In genomic region chr12:53299101-53299453, GRCh38 we compare ENCODE assay signal across 8 cellular contexts. TPM values are rescaled to one million over a fixed set of nuclear protein-coding genes. Genes with fewer than 3 reads are reported as not detected.
DNase-seq lines count a peak whose midpoint lies in the region; ATAC-seq and TF ChIP-seq lines count a peak whose summit lies in the region.

No MANE protein-coding gene starts in this region.

- H4K20me1 ChIP-seq in neural progenitor cell (ENCODE audit: low read depth): peaks cover 3% of the 10 kb centered on the region

- H3K4me1 ChIP-seq in HUES64 (ENCODE audit: insufficient read depth, low read length) (no peaks in the 10 kb centered on the region; the same call in 1 of the 2 replicates), esophagus (ENCODE audit: control insufficient read depth in 2 of 2, insufficient read depth in 2 of 2, low read length in 1 of 2) (peaks cover 0 to 12% of the 10 kb centered on the region in 2 donors), neural progenitor cell (peaks cover 19% of the 10 kb centered on the region)

- ATAC-seq in HG03196 (IDR thresholded peaks at IDR 0.05; ENCODE audit: unreplicated experiment): no peak
- ATAC-seq in HG03432 (IDR thresholded peaks at IDR 0.05; ENCODE audit: unreplicated experiment): no peak

- CTCF ChIA-PET in AG04450 (lab: Charles Lee): interaction anchor here (0.6 to 16.4 kb wide), 4 partner anchors 23 to 341 kb away, joined by 4 to 183 read pairs (median 42); partner anchors contain the start of gene AAAS

- peaks cover 52% of the 10 kb centered on the region for H3K36me3 ChIP-seq in HUES64 (ENCODE audit: insufficient read depth, low read length)
- H3K36me3 ChIP-seq in esophagus (ENCODE audit: control insufficient read depth in 2 of 2, insufficient read depth in 2 of 2, low read length in 1 of 2): peaks cover 6 to 12% of the 10 kb centered on the region in 2 donors
- H3K36me3 ChIP-seq in neural progenitor cell: peaks cover 4% of the 10 kb centered on the region

- TF ChIP-seq CTCF in AG04450 (IDR thresholded peaks at IDR 0.05; ENCODE audit: low read depth, low read length) (no peak), neural progenitor cell (IDR thresholded peaks at IDR 0.05) (no peak)

- H3K4me3 Mint-ChIP-seq in neural progenitor cell: peak overlapping the region; percentile 99

- no peak overlapping the region for H2AFZ ChIP-seq in neural progenitor cell (replicated peaks)

- H3K4me1 Mint-ChIP-seq in neural progenitor cell: peaks cover 50% of the 10 kb centered on the region

- no peaks in the 10 kb centered on the region for H3K27me3 ChIP-seq in AG04450 (ENCODE audit: control insufficient read depth, insufficient read depth, low read length)
- no peaks in the 10 kb centered on the region for H3K27me3 ChIP-seq in HUES64 (ENCODE audit: insufficient read depth, low read length)
- H3K27me3 ChIP-seq in esophagus (ENCODE audit: control insufficient read depth in 1 of 2, insufficient read depth in 2 of 2, low read length in 2 of 2): no peaks in the 10 kb centered on the region
- no peaks in the 10 kb centered on the region for H3K27me3 ChIP-seq in neural progenitor cell

- H3K4me2 ChIP-seq in neural progenitor cell: peak overlapping the region; percentile 89

- H3K27me3 Mint-ChIP-seq in neural progenitor cell (ENCODE audit: insufficient read depth, low read depth): peaks cover 11% of the 10 kb centered on the region

- no peaks in the 10 kb centered on the region; the same call in 1 of the 2 replicates for H3K9me3 ChIP-seq in AG04450 (ENCODE audit: control insufficient read depth, insufficient read depth, low read length)
- no peaks in the 10 kb centered on the region for H3K9me3 ChIP-seq in HUES64 (ENCODE audit: insufficient read depth, low read depth, low read length)
- no peaks in the 10 kb centered on the region for H3K9me3 ChIP-seq in esophagus (ENCODE audit: control insufficient read depth in 2 of 2, insufficient read depth in 1 of 2, low read depth in 1 of 2, low read length in 1 of 2)
- no peaks in the 10 kb centered on the region for H3K9me3 ChIP-seq in neural progenitor cell (ENCODE audit: low read depth)

- peaks cover 26% of the 10 kb centered on the region for H3K36me3 Mint-ChIP-seq in neural progenitor cell

- 88% methylated on average over 5 of the region's 5 CpGs for WGBS in HUES64
- 41 to 53% methylated on average over 5 of the region's 5 CpGs for WGBS in esophagus, 2 donors

- no peak overlapping the region for H3K27ac Mint-ChIP-seq in neural progenitor cell

- H3K9me3 Mint-ChIP-seq in neural progenitor cell: no peaks in the 10 kb centered on the region

- H3K27ac ChIP-seq in AG04450 (ENCODE audit: low read depth, low read length): peak overlapping the region; percentile 96
- H3K27ac ChIP-seq in HUES64 (ENCODE audit: low read depth, low read length): peak overlapping the region; percentile 75; the same call in 1 of the 2 replicates
- H3K27ac ChIP-seq in esophagus (ENCODE audit: low read depth in 2 of 2, low read length in 1 of 2): peak overlapping the region; percentile 60 to 87
- H3K27ac ChIP-seq in neural progenitor cell: no peak overlapping the region

- POLR2A ChIA-PET in AG04450 (lab: Yijun Ruan, JAX): interaction anchor here (0.7 to 1.4 kb wide), 9 partner anchors 8 to 205 kb away, joined by 3 to 6 read pairs (median 4); partner anchors contain the start of genes AAAS and SP1

- peak overlapping the region; percentile 92 for H3K4me3 ChIP-seq in AG04450 (ENCODE audit: low read depth, low read length)
- H3K4me3 ChIP-seq in HUES64 (ENCODE audit: low read length): peak overlapping the region; percentile 86
- H3K4me3 ChIP-seq in esophagus (ENCODE audit: low read depth in 1 of 2, low read length in 2 of 2): peak overlapping the region in 1 of 2 donors; percentile 87
- peak overlapping the region; percentile 85 for H3K4me3 ChIP-seq in neural progenitor cell

- DNase-seq in AG04450 (ENCODE audit: low read depth, low spot score): no peak
- DNase-seq in activated CD4-positive, CD25-positive, alpha-beta regulatory T cell treated with anti-CD3 and anti-CD28 coated beads, Interleukin-2, amount 50 U/mL, for 72 hours: peak; percentile 38
- no peak for DNase-seq in neural progenitor cell (ENCODE audit: low spot score)
- no peak for DNase-seq in anterior cingulate cortex (lab: John Stamatoyannopoulos, UW)

- H3K79me2 ChIP-seq in neural progenitor cell (ENCODE audit: low read depth): peaks cover 60% of the 10 kb centered on the region

- H3K9ac ChIP-seq in HUES64 (ENCODE audit: low read depth, low read length) (no peak overlapping the region), neural progenitor cell (no peak overlapping the region)

- peaks cover 55% of the 10 kb centered on the region for H3F3A ChIP-seq in neural progenitor cell (ENCODE audit: low read depth)

RNA-seq across cellular contexts. Expression of gene MYG1, which starts 0.4 kb away (rescaled TPM):
- polyA plus RNA-seq in AG04450 (2011; rRNA removed) (47.8 and 63.2 TPM in 2 replicates), esophagus (10 to 100 TPM; 41.8 to 75.0 TPM)
- 42.8 and 48.7 TPM in 2 replicates for polyA minus RNA-seq in AG04450 (2011; rRNA and poly(A)+ RNA removed)
- polyA plus RNA-seq in HUES64 (2013, experiment 1 of 2): 60.0 TPM
- polyA plus RNA-seq in HUES64 (2013, experiment 2 of 2): 63.1 TPM
- total RNA-seq in neural progenitor cell (ENCODE audit: low replicate concordance): 48.8 and 55.7 TPM in 2 replicates

RNA-seq across cellular contexts. Expression of gene PFDN5, which starts 3.7 kb away (rescaled TPM):
- 970 and 991 TPM in 2 replicates for polyA plus RNA-seq in AG04450 (2011; rRNA removed)
- polyA minus RNA-seq in AG04450 (2011; rRNA and poly(A)+ RNA removed): 207 and 211 TPM in 2 replicates
- polyA plus RNA-seq in HUES64 (2013, experiment 1 of 2): 364 TPM
- 381 TPM for polyA plus RNA-seq in HUES64 (2013, experiment 2 of 2)
- polyA plus RNA-seq in esophagus: 100 to 1,000 TPM; 612 to 762 TPM
- 425 and 443 TPM in 2 replicates for total RNA-seq in neural progenitor cell (ENCODE audit: low replicate concordance)

RNA-seq across cellular contexts. Expression of gene AAAS, which starts 22.3 kb away (rescaled TPM):
- 40.0 and 46.7 TPM in 2 replicates for polyA plus RNA-seq in AG04450 (2011; rRNA removed)
- polyA minus RNA-seq in AG04450 (2011; rRNA and poly(A)+ RNA removed): 47.7 and 56.2 TPM in 2 replicates
- polyA plus RNA-seq in HUES64 (2013, experiment 1 of 2): 48.4 TPM
- 52.7 TPM for polyA plus RNA-seq in HUES64 (2013, experiment 2 of 2)
- 10 to 100 TPM; 31.4 to 41.2 TPM for polyA plus RNA-seq in esophagus
- total RNA-seq in neural progenitor cell (ENCODE audit: low replicate concordance): 51.0 and 105 TPM in 2 replicates

RNA-seq across cellular contexts. Expression of gene ESPL1, which starts 31.0 kb away (rescaled TPM):
- polyA plus RNA-seq in AG04450 (2011; rRNA removed) (1.6 and 2.1 TPM in 2 replicates), esophagus (10 to 100 TPM; 43.8 to 66.1 TPM)
- polyA minus RNA-seq in AG04450 (2011; rRNA and poly(A)+ RNA removed): 3.0 and 3.6 TPM in 2 replicates
- 20.0 TPM for polyA plus RNA-seq in HUES64 (2013, experiment 1 of 2)
- 17.4 TPM for polyA plus RNA-seq in HUES64 (2013, experiment 2 of 2)
- 34.3 and 54.0 TPM in 2 replicates for total RNA-seq in neural progenitor cell (ENCODE audit: low replicate concordance)

RNA-seq across cellular contexts. Expression of gene SP7, which starts 37.1 kb away (rescaled TPM):
- not detected in 2 replicates for polyA plus RNA-seq in AG04450 (2011; rRNA removed)
- 0.26 TPM in 1 of 2 replicates, not detected in the other for polyA minus RNA-seq in AG04450 (2011; rRNA and poly(A)+ RNA removed)
- 0.20 TPM for polyA plus RNA-seq in HUES64 (2013, experiment 1 of 2)
- polyA plus RNA-seq in HUES64 (2013, experiment 2 of 2): 0.06 TPM
- polyA plus RNA-seq in esophagus: not detected
- 0.74 and 0.90 TPM in 2 replicates for total RNA-seq in neural progenitor cell (ENCODE audit: low replicate concordance)
